In the genomic region with DNA sequence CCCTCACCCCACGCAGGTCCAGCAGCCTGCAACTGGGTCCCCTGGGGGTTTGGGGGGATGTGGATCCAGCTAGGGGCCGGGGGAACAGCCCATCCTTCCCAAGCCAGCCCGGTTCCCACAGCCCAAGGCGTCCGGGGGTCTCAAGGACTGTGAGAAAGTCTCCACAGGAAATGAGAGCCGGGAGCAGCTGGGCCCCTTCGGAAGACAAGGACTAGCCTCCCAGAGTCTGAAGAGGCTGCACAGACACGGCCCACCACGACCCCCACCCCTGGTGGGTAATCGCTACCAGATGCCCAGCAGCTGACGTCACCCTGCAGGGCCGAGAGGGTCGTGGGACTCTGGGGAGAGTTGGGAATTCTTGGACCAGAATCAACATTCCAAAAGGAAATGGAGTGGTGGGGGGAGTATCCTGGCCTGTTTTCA, we compare ENCODE assay signal across 10 cellular contexts. TPM values are rescaled to one million over a fixed set of nuclear protein-coding genes. Genes with fewer than 3 reads are reported as not detected.
DNase-seq lines count a peak whose midpoint lies in the region; ATAC-seq and TF ChIP-seq lines count a peak whose summit lies in the region.
"Had no signal": no experiment of that assay in that cellular context is flagged by ENCODE, and none has a peak within 500 bp of the region (broad histone marks: within the 10 kb centered on the region; RNA-seq: fewer than 3 reads in every experiment).

No MANE protein-coding gene starts in this region.

- H3K9me3 ChIP-seq in HUES6 (ENCODE audit: control insufficient read depth, insufficient read depth, low read depth, low read length) (no peaks in the 10 kb centered on the region), right cardiac atrium (ENCODE audit: control insufficient read depth, low read length) (no peaks in the 10 kb centered on the region), gastrocnemius medialis (no peaks in the 10 kb centered on the region)

- H3K36me3 Mint-ChIP-seq in activated T-helper 2 cell treated with anti-CD3 and anti-CD28 coated beads, Interferon-gamma antibody, Interleukin-2, Interleukin-4, amounts not matched to agents 10 μg/mL and 5 μg/mL and 100 μg/mL, durations not matched to agents 14 hours and 24 hours and 36 hours (ENCODE audit: low read depth), result peaks cover 74% of the 10 kb centered on the region

- H3K4me1 Mint-ChIP-seq in activated T-helper 2 cell treated with anti-CD3 and anti-CD28 coated beads, Interferon-gamma antibody, Interleukin-2, Interleukin-4, amounts not matched to agents 10 μg/mL and 5 μg/mL and 100 μg/mL, durations not matched to agents 14 hours and 24 hours and 36 hours (ENCODE audit: low read depth), result peaks cover 62% of the 10 kb centered on the region

- DNase-seq in activated T-helper 2 cell treated with anti-CD3 and anti-CD28 coated beads, Interferon-gamma antibody, Interleukin-2, Interleukin-4, amounts not matched to agents 10 μg/mL and 5 μg/mL and 100 μg/mL, durations not matched to agents 14 hours and 24 hours and 36 hours (ENCODE audit: low spot score), result no peak
- peak in 2 of 3 donors; percentile 44 to 71 for DNase-seq in right cardiac atrium
- no peak for DNase-seq in gastrocnemius medialis
- DNase-seq in GOT3 (lab: John Stamatoyannopoulos, UW), result no peak
- DNase-seq in lower leg skin (ENCODE audit: low spot score in 2 of 2), result no peak
- DNase-seq in DMS 273 (lab: John Stamatoyannopoulos, UW; ENCODE audit: unreplicated experiment), result no peak

- in situ Hi-C loops in gastrocnemius medialis (cut with MboI; ENCODE audit: low sequenced_read_pairs in 4 of 4), result no loop called here

- H3K9ac ChIP-seq in HUES6 (ENCODE audit: low read length), result peak overlapping the region; percentile 57

- no peak overlapping the region for H3K4me3 Mint-ChIP-seq in activated T-helper 2 cell treated with anti-CD3 and anti-CD28 coated beads, Interferon-gamma antibody, Interleukin-2, Interleukin-4, amounts not matched to agents 10 μg/mL and 5 μg/mL and 100 μg/mL, durations not matched to agents 14 hours and 24 hours and 36 hours (ENCODE audit: low read depth)

- TF ChIP-seq CTCF in gastrocnemius medialis (IDR thresholded peaks at IDR 0.05 in 4 of 5, conservative IDR thresholded peaks at IDR 0.05 in 1 of 5), result no peak
- TF ChIP-seq CTCF in lower leg skin (IDR thresholded peaks at IDR 0.05), result no peak

- no peak for TF ChIP-seq POLR2A in gastrocnemius medialis (IDR thresholded peaks at IDR 0.05)
- TF ChIP-seq POLR2A in lower leg skin (IDR thresholded peaks at IDR 0.05), result no peak

- intact Hi-C loops in activated T-helper 2 cell treated with anti-CD3 and anti-CD28 coated beads, Interferon-gamma antibody, Interleukin-2, Interleukin-4, amounts not matched to agents 10 μg/mL and 5 μg/mL and 100 μg/mL, durations not matched to agents 14 hours and 24 hours and 36 hours (cut with micrococcal nuclease), result no loop called here
- intact Hi-C loops in right cardiac atrium (cut with DNase I), result no loop called here
- intact Hi-C loops in gastrocnemius medialis (cut with DNase I; ENCODE audit: low total_unique reads), result no loop called here
- intact Hi-C loops in lower leg skin (cut with DNase I; ENCODE audit: low total_unique reads), result no loop called here

- H3K36me3 ChIP-seq in HUES6 (ENCODE audit: control insufficient read depth, insufficient read depth, low read length) (no peaks in the 10 kb centered on the region), gastrocnemius medialis (no peaks in the 10 kb centered on the region)

- H3K4me1 ChIP-seq in HUES6 (ENCODE audit: control insufficient read depth, insufficient read depth, low read length) (peaks cover 39% of the 10 kb centered on the region), right cardiac atrium (ENCODE audit: control insufficient read depth, insufficient read depth, low read length) (peaks cover 2% of the 10 kb centered on the region), gastrocnemius medialis (peaks cover 11 to 18% of the 10 kb centered on the region in 2 donors)

- H3K27me3 ChIP-seq in HUES6 (ENCODE audit: control insufficient read depth, insufficient read depth, low read length), result no peaks in the 10 kb centered on the region
- no peaks in the 10 kb centered on the region for H3K27me3 ChIP-seq in right cardiac atrium (ENCODE audit: control insufficient read depth, insufficient read depth)
- H3K27me3 ChIP-seq in gastrocnemius medialis, result no peaks in the 10 kb centered on the region

- H3K4me3 ChIP-seq in HUES6 (ENCODE audit: low read depth, low read length), result no peak overlapping the region
- no peak overlapping the region for H3K4me3 ChIP-seq in right cardiac atrium (ENCODE audit: low read length)
- peak overlapping the region in 3 of 4 donors; percentile 8 to 63 (median 18) for H3K4me3 ChIP-seq in gastrocnemius medialis
- H3K4me3 ChIP-seq in lower leg skin (ENCODE audit: low read depth, poor library complexity, severe bottlenecking), result no peak overlapping the region

- no peaks in the 10 kb centered on the region for H3K27me3 Mint-ChIP-seq in activated T-helper 2 cell treated with anti-CD3 and anti-CD28 coated beads, Interferon-gamma antibody, Interleukin-2, Interleukin-4, amounts not matched to agents 10 μg/mL and 5 μg/mL and 100 μg/mL, durations not matched to agents 14 hours and 24 hours and 36 hours (ENCODE audit: low read depth)

- ATAC-seq in right cardiac atrium (no peak), gastrocnemius medialis (no peak), HG02840 (IDR thresholded peaks at IDR 0.05; ENCODE audit: low FRiP score, unreplicated experiment) (no peak)

- H3K27ac ChIP-seq in HUES6 (ENCODE audit: low read depth, low read length) (peak overlapping the region; percentile 56; the same call in 1 of the 2 replicates), right cardiac atrium (ENCODE audit: low read length) (peak overlapping the region; percentile 65), gastrocnemius medialis (peak overlapping the region; percentile 65 to 81 (median 76))

- WGBS in right cardiac atrium, result 30% methylated on average over 13 of the region's 13 CpGs
- 43 to 57% methylated on average over 13 of the region's 13 CpGs for WGBS in lower leg skin, 2 donors

- H3K9me3 Mint-ChIP-seq in activated T-helper 2 cell treated with anti-CD3 and anti-CD28 coated beads, Interferon-gamma antibody, Interleukin-2, Interleukin-4, amounts not matched to agents 10 μg/mL and 5 μg/mL and 100 μg/mL, durations not matched to agents 14 hours and 24 hours and 36 hours, result no peaks in the 10 kb centered on the region

- H3K27ac Mint-ChIP-seq in activated T-helper 2 cell treated with anti-CD3 and anti-CD28 coated beads, Interferon-gamma antibody, Interleukin-2, Interleukin-4, amounts not matched to agents 10 μg/mL and 5 μg/mL and 100 μg/mL, durations not matched to agents 14 hours and 24 hours and 36 hours, result peak overlapping the region; percentile 82

RNA-seq across cellular contexts. Expression of gene SH2D3C, which starts 10.5 kb away (rescaled TPM):
- total RNA-seq in activated T-helper 2 cell treated with anti-CD3 and anti-CD28 coated beads, Interferon-gamma antibody, Interleukin-2, Interleukin-4, amounts not matched to agents 10 μg/mL and 5 μg/mL and 100 μg/mL, durations not matched to agents 14 hours and 24 hours and 36 hours, result 23.6 and 25.1 TPM in 2 replicates
- total RNA-seq in right cardiac atrium (10 to 100 TPM in 3 of 4 donors, 1 to 10 TPM in 1; 9.4 to 15.5 (median 12.7) TPM), gastrocnemius medialis (1 to 10 TPM; 4.7 to 8.1 (median 5.2) TPM), lower leg skin (1 to 10 TPM; 1.9 to 8.5 (median 5.3) TPM)
- 17.4 TPM for polyA plus RNA-seq in right cardiac atrium

RNA-seq across cellular contexts. Expression of gene CDK9, which starts 17.9 kb away (rescaled TPM):
- 98.1 and 99.8 TPM in 2 replicates for total RNA-seq in activated T-helper 2 cell treated with anti-CD3 and anti-CD28 coated beads, Interferon-gamma antibody, Interleukin-2, Interleukin-4, amounts not matched to agents 10 μg/mL and 5 μg/mL and 100 μg/mL, durations not matched to agents 14 hours and 24 hours and 36 hours
- total RNA-seq in right cardiac atrium (10 to 100 TPM; 49.0 to 62.5 (median 58.6) TPM), gastrocnemius medialis (10 to 100 TPM; 50.3 to 71.2 (median 51.2) TPM), lower leg skin (10 to 100 TPM; 60.7 to 96.3 (median 70.7) TPM)
- 37.3 TPM for polyA plus RNA-seq in right cardiac atrium

RNA-seq across cellular contexts. Expression of gene TOR2A, which starts 32.8 kb away (rescaled TPM):
- 20.2 and 20.6 TPM in 2 replicates for total RNA-seq in activated T-helper 2 cell treated with anti-CD3 and anti-CD28 coated beads, Interferon-gamma antibody, Interleukin-2, Interleukin-4, amounts not matched to agents 10 μg/mL and 5 μg/mL and 100 μg/mL, durations not matched to agents 14 hours and 24 hours and 36 hours
- total RNA-seq in right cardiac atrium, result 1 to 10 TPM; 3.1 to 3.9 (median 3.5) TPM
- 3.7 TPM for polyA plus RNA-seq in right cardiac atrium
- total RNA-seq in gastrocnemius medialis, result 10 to 100 TPM in 2 of 4 donors, 1 to 10 TPM in 2; 3.2 to 10.6 (median 9.6) TPM
- 10 to 100 TPM; 11.5 to 19.9 (median 15.1) TPM for total RNA-seq in lower leg skin

RNA-seq across cellular contexts. Expression of gene FPGS, which starts 34.8 kb away (rescaled TPM):
- total RNA-seq in activated T-helper 2 cell treated with anti-CD3 and anti-CD28 coated beads, Interferon-gamma antibody, Interleukin-2, Interleukin-4, amounts not matched to agents 10 μg/mL and 5 μg/mL and 100 μg/mL, durations not matched to agents 14 hours and 24 hours and 36 hours, result 116 and 137 TPM in 2 replicates
- 10 to 100 TPM; 34.1 to 53.1 (median 45.6) TPM for total RNA-seq in right cardiac atrium
- polyA plus RNA-seq in right cardiac atrium, result 30.1 TPM
- total RNA-seq in gastrocnemius medialis, result 10 to 100 TPM; 36.4 to 87.6 (median 47.7) TPM
- 10 to 100 TPM; 21.3 to 46.5 (median 37.4) TPM for total RNA-seq in lower leg skin

RNA-seq across cellular contexts. Expression of gene TTC16, which starts 52.0 kb away (rescaled TPM):
- total RNA-seq in activated T-helper 2 cell treated with anti-CD3 and anti-CD28 coated beads, Interferon-gamma antibody, Interleukin-2, Interleukin-4, amounts not matched to agents 10 μg/mL and 5 μg/mL and 100 μg/mL, durations not matched to agents 14 hours and 24 hours and 36 hours, result 0.18 TPM in 1 of 2 replicates, not detected in the other
- total RNA-seq in right cardiac atrium, result under 1 TPM in 3 of 4 donors, not detected in 1; 0.06 to 0.14 (median 0.11) TPM
- polyA plus RNA-seq in right cardiac atrium, result 0.14 TPM
- total RNA-seq in gastrocnemius medialis, result not detected
- under 1 TPM in 1 of 4 donors, not detected in 3; 0.25 TPM for total RNA-seq in lower leg skin
- total RNA-seq: G401, glomerular endothelial cell had no signal

Comparison
In these comparisons a context has a peak if more than half of its experiments do, and no peak if none do; other contexts are left out.
1. H3K4me3 ChIP-seq: peak in gastrocnemius medialis (3 of 4); none in HUES6 (single experiment), right cardiac atrium (single experiment) and lower leg skin (single experiment).
2. DNase-seq: peak in right cardiac atrium (2 of 3); none in activated T-helper 2 cell treated with anti-CD3 and anti-CD28 coated beads, Interferon-gamma antibody, Interleukin-2, Interleukin-4, amounts not matched to agents 10 μg/mL and 5 μg/mL and 100 μg/mL, durations not matched to agents 14 hours and 24 hours and 36 hours (single experiment), gastrocnemius medialis (0 of 2), GOT3 (single experiment), lower leg skin (0 of 2) and DMS 273 (single experiment).
3. Peak in every context shown above with its lines, with median percentiles within 50 percentile points of each other: H3K27ac ChIP-seq.